19 cellular contexts compared by ENCODE assay signal in the genomic region with DNA sequence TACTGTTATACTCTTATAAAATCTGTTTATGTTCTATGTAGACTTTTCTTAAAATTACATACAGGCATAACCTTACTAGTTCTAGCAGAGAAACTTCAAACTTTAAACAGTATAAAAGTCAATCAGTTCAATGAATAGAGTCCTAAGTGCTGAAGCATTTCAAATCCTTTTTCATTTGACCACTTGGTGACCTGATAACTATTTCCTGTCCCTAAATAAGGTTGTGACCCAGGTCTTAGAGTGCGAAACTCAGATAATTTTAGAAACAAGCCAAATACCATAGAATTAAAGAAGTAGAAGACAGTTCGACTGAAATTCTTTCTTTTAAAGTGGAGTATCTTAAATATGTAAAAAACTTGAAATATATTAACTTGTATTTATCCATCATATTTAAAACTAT.
DNase-seq lines count a peak whose midpoint lies in the region; ATAC-seq, FAIRE-seq and TF ChIP-seq lines count a peak whose summit lies in the region.
"Had no signal": no experiment of that assay in that cellular context is flagged by ENCODE, and none has a peak within 500 bp of the region (broad histone marks: within the 10 kb centered on the region; RNA-seq: fewer than 3 reads in every experiment).

No MANE protein-coding gene starts in this region.

- H3K9ac ChIP-seq in MM.1S (ENCODE audit: low read length) (no peak overlapping the region), H1 (replicated peaks in 1 of 4; ENCODE audit: extremely low read depth in 1 of 4, low read depth in 3 of 4, low read length in 3 of 4) (no peak overlapping the region)
- H3K9ac ChIP-seq: BLaER1 had no signal

- no peaks in the 10 kb centered on the region for H4K20me1 ChIP-seq in MM.1S (ENCODE audit: insufficient read depth, low read length)
- H4K20me1 ChIP-seq in H1 (replicated peaks in 1 of 2; ENCODE audit: control insufficient read depth in 1 of 2, insufficient read depth in 2 of 2, low read length in 2 of 2) = no peaks in the 10 kb centered on the region
- H4K20me1 ChIP-seq: BLaER1 had no signal

- H3K27ac ChIP-seq in A549 (peak overlapping the region in 1 of 2 experiments; percentile 57; a peak in 1 of 6 replicates), MM.1S (ENCODE audit: low read length) (no peak overlapping the region), H1 (ENCODE audit: low read depth, low read length) (no peak overlapping the region)
- H3K27ac ChIP-seq: 22Rv1, BLaER1 had no signal

- no peak overlapping the region for H3K56ac ChIP-seq in H1 (replicated peaks; ENCODE audit: insufficient read length, low read depth, low read length)

- no peaks in the 10 kb centered on the region for H3K9me2 ChIP-seq in MM.1S (replicated peaks; ENCODE audit: insufficient read depth, low read length)

- no peak overlapping the region for H2AFZ ChIP-seq in MM.1S (ENCODE audit: low read length)
- H2AFZ ChIP-seq in H1 (ENCODE audit: low read length) = peak overlapping the region; percentile 66; the same call in 1 of the 2 replicates

- no peak overlapping the region for H2BK12ac ChIP-seq in H1 (ENCODE audit: low read depth, low read length)

- H3K27me3 ChIP-seq in MM.1S (replicated peaks; ENCODE audit: insufficient read depth, low read length) = no peaks in the 10 kb centered on the region
- no peaks in the 10 kb centered on the region for H3K27me3 ChIP-seq in H1 (replicated peaks in 1 of 4; ENCODE audit: control insufficient read depth in 3 of 4, extremely low read depth in 1 of 4, insufficient read depth in 3 of 4, low read length in 3 of 4)
- H3K27me3 ChIP-seq: BE2C, BLaER1 had no signal

- H2BK20ac ChIP-seq in H1 (ENCODE audit: low read length) = no peak overlapping the region

- FAIRE-seq in A549 (lab: Jason Lieb, UNC) (no peak), H1 (lab: Jason Lieb, UNC) (no peak)
- FAIRE-seq: GM12891, GM19239 had no signal

- WGBS in A549 (ENCODE audit: missing lambda C conversion rate) = 24% methylated on average over 2 of the region's 2 CpGs
- 93% methylated on average over 2 of the region's 2 CpGs; no CpG with 5 or more reads in 1 of the 2 experiments for WGBS in H1 (ENCODE audit: extremely low coverage in 1 of 2, insufficient coverage in 1 of 2, insufficient read length in 1 of 2, insufficient replicate concordance in 2 of 2, low coverage in 1 of 2, low lambda C conversion rate in 2 of 2, missing lambda C conversion rate in 1 of 2), 2 experiments

- H2BK120ac ChIP-seq in H1 (replicated peaks; ENCODE audit: low read depth, low read length) = no peak overlapping the region

- no peak overlapping the region for H2BK15ac ChIP-seq in H1 (ENCODE audit: low read length)

- H3K18ac ChIP-seq in H1 (ENCODE audit: extremely low read depth, low read length) = no peak overlapping the region

- H3K4me1 ChIP-seq in A549 = peaks cover 4% of the 10 kb centered on the region; the same call in 1 of the 3 replicates
- H3K4me1 ChIP-seq in MM.1S (ENCODE audit: low read length) = no peaks in the 10 kb centered on the region
- no peaks in the 10 kb centered on the region for H3K4me1 ChIP-seq in H1 (replicated peaks in 1 of 4; ENCODE audit: control insufficient read depth in 3 of 4, insufficient read depth in 4 of 4, low read length in 3 of 4)
- H3K4me1 ChIP-seq: BE2C, BLaER1 had no signal

- no peak overlapping the region for H2AK5ac ChIP-seq in H1 (ENCODE audit: low read depth, low read length)

- TF ChIP-seq CTCF in A549 (IDR thresholded peaks at IDR 0.05) = no peak
- no peak for TF ChIP-seq CTCF in MM.1S (IDR thresholded peaks at IDR 0.05; ENCODE audit: low read length)
- TF ChIP-seq CTCF in H1 (IDR thresholded peaks at IDR 0.05; ENCODE audit: control extremely low read depth in 1 of 3, insufficient read depth in 1 of 3, low read depth in 1 of 3, low read length in 3 of 3) = no peak

- no peak for TF ChIP-seq RAD21 in A549 (conservative IDR thresholded peaks at IDR 0.05 in 1 of 2, IDR thresholded peaks at IDR 0.05 in 1 of 2)
- TF ChIP-seq RAD21 in H1 (IDR thresholded peaks at IDR 0.05 in 1 of 2, conservative IDR thresholded peaks at IDR 0.05 in 1 of 2; ENCODE audit: low read depth in 2 of 2, low read length in 2 of 2) = no peak

- H3K36me3 ChIP-seq in MM.1S (replicated peaks; ENCODE audit: insufficient read depth, low read length) = no peaks in the 10 kb centered on the region
- H3K36me3 ChIP-seq in H1 (ENCODE audit: control insufficient read depth in 2 of 4, insufficient read depth in 4 of 4, low read length in 3 of 4) = no peaks in the 10 kb centered on the region
- H3K36me3 ChIP-seq: BE2C, BLaER1 had no signal

- H3K14ac ChIP-seq in H1 (ENCODE audit: insufficient read length) = no peak overlapping the region

- no peaks in the 10 kb centered on the region for H3K79me1 ChIP-seq in H1 (ENCODE audit: low read depth, low read length)

- no peaks in the 10 kb centered on the region for H3K79me2 ChIP-seq in MM.1S (ENCODE audit: low read length)
- H3K79me2 ChIP-seq in H1 (ENCODE audit: control insufficient read depth in 1 of 2, insufficient read depth in 2 of 2, low read length in 2 of 2) = no peaks in the 10 kb centered on the region

- no peak overlapping the region for H4K5ac ChIP-seq in H1 (ENCODE audit: insufficient read length, low read depth, low read length)

- H3F3A ChIP-seq in MM.1S (ENCODE audit: insufficient read depth, low read length) = no peaks in the 10 kb centered on the region

- peak overlapping the region; percentile 61; the same call in 2 of the 3 replicates for H3K4me2 ChIP-seq in A549
- no peak overlapping the region for H3K4me2 ChIP-seq in MM.1S (ENCODE audit: low read depth, low read length)
- H3K4me2 ChIP-seq in H1 (ENCODE audit: insufficient read depth in 1 of 2, low read depth in 2 of 2, low read length in 2 of 2) = no peak overlapping the region
- H3K4me2 ChIP-seq: BLaER1 had no signal

- no peak overlapping the region for H4K91ac ChIP-seq in H1 (replicated peaks; ENCODE audit: insufficient read length, low read length)

- CTCF ChIA-PET in A549 (lab: Yijun Ruan, JAX) (no interaction called here), H1 (lab: Charles Lee; ENCODE audit: partially characterized antibody) (no interaction called here)

- POLR2A ChIA-PET in A549 (lab: Yijun Ruan, JAX) = no interaction called here
- POLR2A ChIA-PET in H1 (lab: Charles Lee; ENCODE audit: partially characterized antibody) = no interaction called here

- TF ChIP-seq POLR2A in A549 (IDR thresholded peaks at IDR 0.05; ENCODE audit: low read length) = no peak
- no peak for TF ChIP-seq POLR2A in H1 (IDR thresholded peaks at IDR 0.05; ENCODE audit: control extremely low read depth in 1 of 2, low read depth in 2 of 2, low read length in 2 of 2)

- H3K9me3 ChIP-seq in A549 (no peaks in the 10 kb centered on the region), MM.1S (replicated peaks; ENCODE audit: insufficient read depth, low read length) (no peaks in the 10 kb centered on the region), H1 (ENCODE audit: insufficient read depth in 2 of 2, low read depth in 1 of 2, low read length in 1 of 2) (no peaks in the 10 kb centered on the region)
- H3K9me3 ChIP-seq: BE2C, BLaER1 had no signal

- no peaks in the 10 kb centered on the region for H3K23me2 ChIP-seq in H1 (ENCODE audit: low read depth, low read length)

- no peak overlapping the region for H4K8ac ChIP-seq in H1 (ENCODE audit: extremely low read depth, insufficient read depth, low read length)

- ATAC-seq in A549 = no peak

- no peak overlapping the region for H3K4me3 ChIP-seq in A549
- H3K4me3 ChIP-seq in MM.1S (ENCODE audit: low read length) = no peak overlapping the region
- no peak overlapping the region for H3K4me3 ChIP-seq in H1 (ENCODE audit: extremely low read depth in 1 of 4, insufficient read depth in 2 of 4, low read depth in 3 of 4, low read length in 4 of 4)
- H3K4me3 ChIP-seq: BLaER1 had no signal

- H3K23ac ChIP-seq in H1 (ENCODE audit: insufficient read length) = no peak overlapping the region

- no peak for TF ChIP-seq EP300 in A549 (IDR thresholded peaks at IDR 0.05)
- TF ChIP-seq EP300 in H1 (IDR thresholded peaks at IDR 0.05; ENCODE audit: borderline replicate concordance in 1 of 2, low read depth in 2 of 2, low read length in 2 of 2) = no peak

- H3K4ac ChIP-seq in H1 (replicated peaks; ENCODE audit: insufficient read length, low read depth, low read length) = no peak overlapping the region

- no peak overlapping the region for H2BK5ac ChIP-seq in H1 (ENCODE audit: low read depth, low read length)

- DNase-seq in A549 (ENCODE audit: low read depth in 1 of 2, low spot score in 1 of 2) (no peak), MM.1S (peak; percentile 40), H1 (ENCODE audit: low read depth in 1 of 2, low spot score in 2 of 2) (no peak), NCI-H2196 (lab: John Stamatoyannopoulos, UW; ENCODE audit: unreplicated experiment) (no peak), NCI-H510A (lab: John Stamatoyannopoulos, UW) (no peak)
- DNase-seq: ACHN; BE2C; C1 segment of cervical spinal cord; CD4-positive, alpha-beta memory T cell; CD4-positive, CD25-positive, alpha-beta regulatory T cell; CD8-positive, alpha-beta memory T cell; COR-L47; DMS 273 treated with DMSO at 0.1 percent for 48 hours; DMS79 treated with DMSO at 0.1 percent for 48 hours; GF-D8 had no signal

TF ChIP-seq in A549, 52 proteins besides CTCF, POLR2A, EP300 and RAD21 (continues in another document):
- TF ChIP-seq, protein P1, sequence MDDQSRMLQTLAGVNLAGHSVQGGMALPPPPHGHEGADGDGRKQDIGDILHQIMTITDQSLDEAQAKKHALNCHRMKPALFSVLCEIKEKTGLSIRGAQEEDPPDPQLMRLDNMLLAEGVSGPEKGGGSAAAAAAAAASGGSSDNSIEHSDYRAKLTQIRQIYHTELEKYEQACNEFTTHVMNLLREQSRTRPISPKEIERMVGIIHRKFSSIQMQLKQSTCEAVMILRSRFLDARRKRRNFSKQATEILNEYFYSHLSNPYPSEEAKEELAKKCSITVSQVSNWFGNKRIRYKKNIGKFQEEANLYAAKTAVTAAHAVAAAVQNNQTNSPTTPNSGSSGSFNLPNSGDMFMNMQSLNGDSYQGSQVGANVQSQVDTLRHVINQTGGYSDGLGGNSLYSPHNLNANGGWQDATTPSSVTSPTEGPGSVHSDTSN (IDR thresholded peaks at IDR 0.05) = no peak
- no peak for TF ChIP-seq RNF2 (IDR thresholded peaks at IDR 0.05; ENCODE audit: borderline replicate concordance, low read depth)
- no peak for TF ChIP-seq ZFP36 (IDR thresholded peaks at IDR 0.05; ENCODE audit: borderline replicate concordance, partially characterized antibody)

TF ChIP-seq in H1, 55 proteins besides CTCF, POLR2A, EP300 and RAD21 (continues in another document):
- TF ChIP-seq KDM1A (IDR thresholded peaks at IDR 0.05; ENCODE audit: borderline replicate concordance, low read length) = no peak
- no peak for TF ChIP-seq NANOG (IDR thresholded peaks at IDR 0.05; ENCODE audit: insufficient read depth, low read depth, low read length, poor library complexity, severe bottlenecking)
